In genomic region chr9:127773981-127774380, GRCh38 we compare ENCODE assay signal across 26 cellular contexts. TPM values are rescaled to one million over a fixed set of nuclear protein-coding genes. Genes with fewer than 3 reads are reported as not detected.
DNase-seq lines count a peak whose midpoint lies in the region; ATAC-seq and TF ChIP-seq lines count a peak whose summit lies in the region.
"Had no signal": no experiment of that assay in that cellular context is flagged by ENCODE, and none has a peak within 500 bp of the region (broad histone marks: within the 10 kb centered on the region; RNA-seq: fewer than 3 reads in every experiment).

No MANE protein-coding gene starts in this region.

- ATAC-seq in CD4-positive, alpha-beta T cell (ENCODE audit: poor library complexity), result no peak
- no peak for ATAC-seq in natural killer cell
- ATAC-seq: heart left ventricle, left colon, right lobe of liver, WTC11 had no signal

- 0 out of 2 replicates have a peak overlapping the region, but pooled peaks have one; percentile 11 for H3K4me2 ChIP-seq in BLaER1

- no peak overlapping the region for H3K4me3 ChIP-seq in BLaER1
- H3K4me3 ChIP-seq: cardiac muscle cell, heart left ventricle, right lobe of liver, uterus had no signal

- H3K4me1 ChIP-seq in BLaER1, result peaks cover 79% of the 10 kb centered on the region

- TF ChIP-seq CTCF in CD4-positive, alpha-beta T cell (IDR thresholded peaks at IDR 0.05), result no peak
- TF ChIP-seq CTCF in natural killer cell (IDR thresholded peaks at IDR 0.05), result no peak

- no peaks in the 10 kb centered on the region for H3K9me3 Mint-ChIP-seq in CD4-positive, alpha-beta T cell
- H3K9me3 Mint-ChIP-seq in activated T-helper 1 cell treated with anti-CD3 and anti-CD28 coated beads, Interleukin-12 subunit alpha, Interleukin-12 subunit beta, Interleukin-2, Interleukin-4 antibody, amounts not matched to agents 30 ng/mL and 10 ng/mL and 1 ng/mL, durations not matched to agents 14 hours and 24 hours and 36 hours, result no peaks in the 10 kb centered on the region
- no peaks in the 10 kb centered on the region for H3K9me3 Mint-ChIP-seq in natural killer cell
- H3K9me3 Mint-ChIP-seq in activated CD4-positive, alpha-beta memory T cell treated with anti-CD3 and anti-CD28 coated beads for 36 hours, result no peaks in the 10 kb centered on the region
- H3K9me3 Mint-ChIP-seq: nephron, WTC11 had no signal

- peaks cover 61% of the 10 kb centered on the region for H3K4me1 Mint-ChIP-seq in CD4-positive, alpha-beta T cell (ENCODE audit: low read depth)
- H3K4me1 Mint-ChIP-seq in activated T-helper 1 cell treated with anti-CD3 and anti-CD28 coated beads, Interleukin-12 subunit alpha, Interleukin-12 subunit beta, Interleukin-2, Interleukin-4 antibody, amounts not matched to agents 30 ng/mL and 10 ng/mL and 1 ng/mL, durations not matched to agents 14 hours and 24 hours and 36 hours (ENCODE audit: low read depth), result peaks cover 62% of the 10 kb centered on the region
- peaks cover 48 to 64% of the 10 kb centered on the region in 2 donors for H3K4me1 Mint-ChIP-seq in natural killer cell
- H3K4me1 Mint-ChIP-seq in activated CD4-positive, alpha-beta memory T cell treated with anti-CD3 and anti-CD28 coated beads for 36 hours (ENCODE audit: low read depth), result peaks cover 43% of the 10 kb centered on the region

- peak overlapping the region; percentile 49 for H3K4me3 Mint-ChIP-seq in CD4-positive, alpha-beta T cell
- peak overlapping the region; percentile 37 for H3K4me3 Mint-ChIP-seq in activated T-helper 1 cell treated with anti-CD3 and anti-CD28 coated beads, Interleukin-12 subunit alpha, Interleukin-12 subunit beta, Interleukin-2, Interleukin-4 antibody, amounts not matched to agents 30 ng/mL and 10 ng/mL and 1 ng/mL, durations not matched to agents 14 hours and 24 hours and 36 hours
- peak overlapping the region; percentile 57 for H3K4me3 Mint-ChIP-seq in natural killer cell
- H3K4me3 Mint-ChIP-seq in activated CD4-positive, alpha-beta memory T cell treated with anti-CD3 and anti-CD28 coated beads for 36 hours, result no peak overlapping the region
- H3K4me3 Mint-ChIP-seq: WTC11 had no signal

- H3K27me3 Mint-ChIP-seq in CD4-positive, alpha-beta T cell, result no peaks in the 10 kb centered on the region
- H3K27me3 Mint-ChIP-seq in activated T-helper 1 cell treated with anti-CD3 and anti-CD28 coated beads, Interleukin-12 subunit alpha, Interleukin-12 subunit beta, Interleukin-2, Interleukin-4 antibody, amounts not matched to agents 30 ng/mL and 10 ng/mL and 1 ng/mL, durations not matched to agents 14 hours and 24 hours and 36 hours (ENCODE audit: insufficient read depth), result no peaks in the 10 kb centered on the region
- H3K27me3 Mint-ChIP-seq in natural killer cell (ENCODE audit: low read depth in 2 of 2), result no peaks in the 10 kb centered on the region
- H3K27me3 Mint-ChIP-seq in activated CD4-positive, alpha-beta memory T cell treated with anti-CD3 and anti-CD28 coated beads for 36 hours, result no peaks in the 10 kb centered on the region

- peaks cover 72% of the 10 kb centered on the region for H4K20me1 ChIP-seq in BLaER1

- H3K27ac ChIP-seq in BLaER1, result no peak overlapping the region
- no peak overlapping the region for H3K27ac ChIP-seq in CD4-positive, alpha-beta T cell (ENCODE audit: low read depth, low read length)
- H3K27ac ChIP-seq: cardiac muscle cell, heart left ventricle, right lobe of liver, uterus had no signal

- POLR2A ChIA-PET in CD4-positive, alpha-beta T cell (lab: Charles Lee), result interaction anchor here (0.8 to 0.9 kb wide), 2 partner anchors 10 to 11 kb away, joined by 3 read pairs; no protein-coding TSS in a partner anchor
- POLR2A ChIA-PET in activated CD4-positive, alpha-beta memory T cell treated with anti-CD3 and anti-CD28 coated beads for 36 hours (lab: Charles Lee), result no interaction called here

- peak overlapping the region; percentile 70 for H3K27ac Mint-ChIP-seq in CD4-positive, alpha-beta T cell
- H3K27ac Mint-ChIP-seq in activated T-helper 1 cell treated with anti-CD3 and anti-CD28 coated beads, Interleukin-12 subunit alpha, Interleukin-12 subunit beta, Interleukin-2, Interleukin-4 antibody, amounts not matched to agents 30 ng/mL and 10 ng/mL and 1 ng/mL, durations not matched to agents 14 hours and 24 hours and 36 hours, result peak overlapping the region; percentile 55
- H3K27ac Mint-ChIP-seq in natural killer cell, result peak overlapping the region; percentile 72
- no peak overlapping the region for H3K27ac Mint-ChIP-seq in activated CD4-positive, alpha-beta memory T cell treated with anti-CD3 and anti-CD28 coated beads for 36 hours
- H3K27ac Mint-ChIP-seq: WTC11 had no signal

- CTCF ChIA-PET in CD4-positive, alpha-beta T cell (lab: Charles Lee), result interaction anchor here (1.9 kb wide), 1 partner anchor 38 kb away, joined by 6 read pairs; the partner anchor contains the start of gene TOR2A
- CTCF ChIA-PET in activated CD4-positive, alpha-beta memory T cell treated with anti-CD3 and anti-CD28 coated beads for 36 hours (lab: Charles Lee), result interaction anchor here (0.8 to 2.8 kb wide), 2 partner anchors 11 to 39 kb away, joined by 3 to 24 read pairs; partner anchors contain the start of genes CDK9 and TOR2A

- H3K36me3 ChIP-seq in BLaER1, result peaks cover 46% of the 10 kb centered on the region
- H3K36me3 ChIP-seq: cardiac muscle cell, right lobe of liver, uterus had no signal

- H3K36me3 Mint-ChIP-seq in CD4-positive, alpha-beta T cell (ENCODE audit: low read depth), result peaks cover 57% of the 10 kb centered on the region
- peaks cover 27% of the 10 kb centered on the region for H3K36me3 Mint-ChIP-seq in activated T-helper 1 cell treated with anti-CD3 and anti-CD28 coated beads, Interleukin-12 subunit alpha, Interleukin-12 subunit beta, Interleukin-2, Interleukin-4 antibody, amounts not matched to agents 30 ng/mL and 10 ng/mL and 1 ng/mL, durations not matched to agents 14 hours and 24 hours and 36 hours (ENCODE audit: low read depth)
- H3K36me3 Mint-ChIP-seq in natural killer cell, result no peaks in the 10 kb centered on the region
- H3K36me3 Mint-ChIP-seq in activated CD4-positive, alpha-beta memory T cell treated with anti-CD3 and anti-CD28 coated beads for 36 hours, result peaks cover 31% of the 10 kb centered on the region
- H3K36me3 Mint-ChIP-seq: WTC11 had no signal

- H3K9me3 ChIP-seq in BLaER1, result no peaks in the 10 kb centered on the region
- no peaks in the 10 kb centered on the region for H3K9me3 ChIP-seq in CD4-positive, alpha-beta T cell (ENCODE audit: control insufficient read depth, low read length)
- H3K9me3 ChIP-seq: heart left ventricle, right lobe of liver, uterus had no signal

- no peaks in the 10 kb centered on the region for H3K27me3 ChIP-seq in BLaER1
- H3K27me3 ChIP-seq in CD4-positive, alpha-beta T cell (ENCODE audit: control insufficient read depth, insufficient read depth, low read length), result no peaks in the 10 kb centered on the region
- H3K27me3 ChIP-seq: cardiac muscle cell, heart left ventricle, right lobe of liver, uterus had no signal

- intact Hi-C loops in CD4-positive, alpha-beta T cell (cut with DNase I, micrococcal nuclease), result no loop called here
- intact Hi-C loops in activated T-helper 1 cell treated with anti-CD3 and anti-CD28 coated beads, Interleukin-12 subunit alpha, Interleukin-12 subunit beta, Interleukin-2, Interleukin-4 antibody, amounts not matched to agents 30 ng/mL and 10 ng/mL and 1 ng/mL, durations not matched to agents 14 hours and 24 hours and 36 hours (cut with micrococcal nuclease), result loop anchor here (5.0 to 10.0 kb wide), 4 partner anchors 202 to 549 kb away; partner anchors contain the start of gene ZNF79
- intact Hi-C loops in natural killer cell (cut with micrococcal nuclease), result loop anchor here (10.0 kb wide), 1 partner anchor 291 kb away; the partner anchor contains the start of genes NAIF1 and SLC25A25
- intact Hi-C loops in activated CD4-positive, alpha-beta memory T cell treated with anti-CD3 and anti-CD28 coated beads for 36 hours (cut with micrococcal nuclease), result loop anchor here (5.0 to 10.0 kb wide), 2 partner anchors 203 to 291 kb away; partner anchors contain the start of genes NAIF1 and SLC25A25

- H3K9ac ChIP-seq in BLaER1, result peak overlapping the region; percentile 34; the same call in 1 of the 2 replicates

- DNase-seq in CD4-positive, alpha-beta T cell, result no peak
- DNase-seq in activated T-helper 1 cell treated with anti-CD3 and anti-CD28 coated beads, Interleukin-12 subunit alpha, Interleukin-12 subunit beta, Interleukin-2, Interleukin-4 antibody, amounts not matched to agents 30 ng/mL and 10 ng/mL and 1 ng/mL, durations not matched to agents 14 hours and 24 hours and 36 hours (ENCODE audit: low spot score), result no peak
- no peak for DNase-seq in natural killer cell
- DNase-seq in activated CD4-positive, alpha-beta memory T cell treated with anti-CD3 and anti-CD28 coated beads for 36 hours, result no peak
- no peak for DNase-seq in stimulated activated CD4-positive, alpha-beta T cell treated with anti-CD3 and anti-CD28 coated beads, Interleukin-4, amount 100 ng/mL, for 1 hour
- no peak for DNase-seq in effector CD8-positive, alpha-beta T cell (lab: John Stamatoyannopoulos, UW)
- DNase-seq: DMS79; HCEC 1CT; heart left ventricle; left colon; NCI-H1417 treated with DMSO at 0.1 percent for 48 hours; NCI-H510A treated with DMSO at 0.1 percent for 48 hours; posterior cingulate gyrus; right lobe of liver; stimulated activated CD4-positive, alpha-beta T cell treated with anti-CD3 and anti-CD28 coated beads, Interleukin-15, amount 100 ng/mL, for 24 hours; stimulated activated CD8-positive, alpha-beta memory T cell treated with anti-CD3 and anti-CD28 coated beads, Interleukin-4, amount 100 ng/mL, for 48 hours; T-helper 9 cell; uterus had no signal

RNA-seq across cellular contexts. Expression of gene SH2D3C, which starts 4.5 kb away (rescaled TPM):
- 10 to 100 TPM; 10.9 to 11.8 TPM for total RNA-seq in CD4-positive, alpha-beta T cell
- 30.0 and 30.4 TPM in 2 replicates for total RNA-seq in activated T-helper 1 cell treated with anti-CD3 and anti-CD28 coated beads, Interleukin-12 subunit alpha, Interleukin-12 subunit beta, Interleukin-2, Interleukin-4 antibody, amounts not matched to agents 30 ng/mL and 10 ng/mL and 1 ng/mL, durations not matched to agents 14 hours and 24 hours and 36 hours
- 10 to 100 TPM; 42.8 to 86.8 (median 56.6) TPM for total RNA-seq in natural killer cell
- total RNA-seq in activated CD4-positive, alpha-beta memory T cell treated with anti-CD3 and anti-CD28 coated beads for 36 hours, result 10 to 100 TPM; 34.5 to 35.3 TPM
- total RNA-seq: MCF 10A had no signal

RNA-seq across cellular contexts. Expression of gene CDK9, which starts 11.9 kb away (rescaled TPM):
- total RNA-seq in CD4-positive, alpha-beta T cell, result 100 to 1,000 TPM; 117 to 121 TPM
- 97.3 and 105 TPM in 2 replicates for total RNA-seq in activated T-helper 1 cell treated with anti-CD3 and anti-CD28 coated beads, Interleukin-12 subunit alpha, Interleukin-12 subunit beta, Interleukin-2, Interleukin-4 antibody, amounts not matched to agents 30 ng/mL and 10 ng/mL and 1 ng/mL, durations not matched to agents 14 hours and 24 hours and 36 hours
- total RNA-seq in natural killer cell, result 100 to 1,000 TPM; 181 to 207 (median 188) TPM
- 10 to 100 TPM; 99.4 to 99.6 TPM for total RNA-seq in activated CD4-positive, alpha-beta memory T cell treated with anti-CD3 and anti-CD28 coated beads for 36 hours

RNA-seq across cellular contexts. Expression of gene FPGS, which starts 28.7 kb away (rescaled TPM):
- 10 to 100 TPM; 58.0 to 66.6 TPM for total RNA-seq in CD4-positive, alpha-beta T cell
- 128 and 130 TPM in 2 replicates for total RNA-seq in activated T-helper 1 cell treated with anti-CD3 and anti-CD28 coated beads, Interleukin-12 subunit alpha, Interleukin-12 subunit beta, Interleukin-2, Interleukin-4 antibody, amounts not matched to agents 30 ng/mL and 10 ng/mL and 1 ng/mL, durations not matched to agents 14 hours and 24 hours and 36 hours
- 100 to 1,000 TPM in 2 of 3 donors, 10 to 100 TPM in 1; 99.1 to 108 (median 107) TPM for total RNA-seq in natural killer cell
- total RNA-seq in activated CD4-positive, alpha-beta memory T cell treated with anti-CD3 and anti-CD28 coated beads for 36 hours, result 10 to 100 TPM; 80.0 to 83.9 TPM

RNA-seq across cellular contexts. Expression of gene TOR2A, which starts 38.9 kb away (rescaled TPM):
- total RNA-seq in CD4-positive, alpha-beta T cell, result 1 to 10 TPM; 7.6 to 8.2 TPM
- 16.6 and 18.9 TPM in 2 replicates for total RNA-seq in activated T-helper 1 cell treated with anti-CD3 and anti-CD28 coated beads, Interleukin-12 subunit alpha, Interleukin-12 subunit beta, Interleukin-2, Interleukin-4 antibody, amounts not matched to agents 30 ng/mL and 10 ng/mL and 1 ng/mL, durations not matched to agents 14 hours and 24 hours and 36 hours
- total RNA-seq in natural killer cell, result 10 to 100 TPM; 20.9 to 27.8 (median 23.7) TPM
- total RNA-seq in activated CD4-positive, alpha-beta memory T cell treated with anti-CD3 and anti-CD28 coated beads for 36 hours, result 10 to 100 TPM; 12.7 to 16.2 TPM

RNA-seq across cellular contexts. Expression of gene TTC16, which starts 58.1 kb away (rescaled TPM):
- total RNA-seq in CD4-positive, alpha-beta T cell, result 1 to 10 TPM; 1.6 to 2.1 TPM
- 0.10 TPM in 1 of 2 replicates, not detected in the other for total RNA-seq in activated T-helper 1 cell treated with anti-CD3 and anti-CD28 coated beads, Interleukin-12 subunit alpha, Interleukin-12 subunit beta, Interleukin-2, Interleukin-4 antibody, amounts not matched to agents 30 ng/mL and 10 ng/mL and 1 ng/mL, durations not matched to agents 14 hours and 24 hours and 36 hours
- 10 to 100 TPM; 15.5 to 23.0 (median 21.5) TPM for total RNA-seq in natural killer cell
- under 1 TPM; 0.61 to 0.69 TPM for total RNA-seq in activated CD4-positive, alpha-beta memory T cell treated with anti-CD3 and anti-CD28 coated beads for 36 hours
- total RNA-seq: dermis microvascular lymphatic vessel endothelial cell, RPMI7951, temporal lobe, WTC11 had no signal

Comparison
In these comparisons a context has a peak if more than half of its experiments do, and no peak if none do; other contexts are left out.
1. intact Hi-C loops: an anchor here in activated T-helper 1 cell treated with anti-CD3 and anti-CD28 coated beads, Interleukin-12 subunit alpha, Interleukin-12 subunit beta, Interleukin-2, Interleukin-4 antibody, amounts not matched to agents 30 ng/mL and 10 ng/mL and 1 ng/mL, durations not matched to agents 14 hours and 24 hours and 36 hours (5.0 to 10.0 kb wide), natural killer cell (10.0 kb wide) and activated CD4-positive, alpha-beta memory T cell treated with anti-CD3 and anti-CD28 coated beads for 36 hours (5.0 to 10.0 kb wide); none called in CD4-positive, alpha-beta T cell.